1 cellular context compared by ENCODE assay signal in genomic region chr12:53479314-53479713, GRCh38.
TF ChIP-seq lines count a peak whose summit lies in the region.

No MANE protein-coding gene starts in this region.

TF ChIP-seq in HepG2, 621 proteins besides CTCF, POLR2A, EP300 and RAD21:
- TF ChIP-seq MAFF (IDR thresholded peaks at IDR 0.05; ENCODE audit: low read depth, low read length) (peak; percentile 65), ELF3 (CRISPR knock-in tag; IDR thresholded peaks at IDR 0.05) (no peak), TERF1 (CRISPR knock-in tag; IDR thresholded peaks at IDR 0.05) (no peak), MAFK (conservative IDR thresholded peaks at IDR 0.05 in 1 of 2, IDR thresholded peaks at IDR 0.05 in 1 of 2; ENCODE audit: low read length in 2 of 2) (peak; percentile 63 to 72; a peak in 3 of 4 replicates)
